8 cellular contexts compared by ENCODE assay signal in genomic region chr16:2752850-2753522, GRCh38. TPM values are rescaled to one million over a fixed set of nuclear protein-coding genes. Genes with fewer than 3 reads are reported as not detected.
A peak's percentile ranks its signal among the peaks of the same experiment; 100 is the strongest.
DNase-seq lines count a peak whose midpoint lies in the region; ATAC-seq and TF ChIP-seq lines count a peak whose summit lies in the region.

No MANE protein-coding gene starts in this region.

- H3K79me2 ChIP-seq in neural progenitor cell (ENCODE audit: low read depth): peaks cover 73% of the 10 kb centered on the region

- H3K9ac ChIP-seq in neural progenitor cell: peak overlapping the region; percentile 90

- H4K20me1 ChIP-seq in neural progenitor cell (ENCODE audit: low read depth): peaks cover 52% of the 10 kb centered on the region

- no peaks in the 10 kb centered on the region for H3K27me3 ChIP-seq in Caco-2 (replicated peaks; ENCODE audit: control insufficient read depth, insufficient read depth, low read length)
- no peaks in the 10 kb centered on the region for H3K27me3 ChIP-seq in neural progenitor cell
- H3K27me3 ChIP-seq in tibial nerve: no peaks in the 10 kb centered on the region

- BruUV-seq in Caco-2 (replicated peaks; lab: Mats Ljungman, UMichigan): no TSS peak

- peak overlapping the region; percentile 97 for H3K27ac ChIP-seq in neural progenitor cell
- H3K27ac ChIP-seq in tibial nerve: peak overlapping the region; percentile 98 to 100 (median 99)

- H3K27me3 Mint-ChIP-seq in Caco-2 (ENCODE audit: insufficient read depth, unreplicated experiment) (no peaks in the 10 kb centered on the region), neural progenitor cell (ENCODE audit: insufficient read depth, low read depth) (peaks cover 14% of the 10 kb centered on the region)
- H3K27me3 Mint-ChIP-seq in activated T-helper 17 cell treated with anti-CD3 and anti-CD28 coated beads, Interleukin-2, amount 50 U/mL, for 72 hours: no peaks in the 10 kb centered on the region

- H3K4me1 Mint-ChIP-seq in Caco-2 (ENCODE audit: low read depth, unreplicated experiment): peaks cover 31% of the 10 kb centered on the region
- peaks cover 44% of the 10 kb centered on the region for H3K4me1 Mint-ChIP-seq in activated T-helper 17 cell treated with anti-CD3 and anti-CD28 coated beads, Interleukin-2, amount 50 U/mL, for 72 hours
- H3K4me1 Mint-ChIP-seq in neural progenitor cell: peaks cover 39% of the 10 kb centered on the region

- peaks cover 3% of the 10 kb centered on the region for H3K36me3 ChIP-seq in Caco-2 (ENCODE audit: control insufficient read depth, insufficient read depth, low read length)
- H3K36me3 ChIP-seq in neural progenitor cell: peaks cover 6% of the 10 kb centered on the region
- peaks cover 0 to 18% (median 0%) of the 10 kb centered on the region in 3 donors for H3K36me3 ChIP-seq in tibial nerve

- H3K27ac Mint-ChIP-seq in Caco-2 (ENCODE audit: unreplicated experiment) (peak overlapping the region; percentile 97), neural progenitor cell (peak overlapping the region; percentile 81)
- peak overlapping the region; percentile 98 for H3K27ac Mint-ChIP-seq in activated T-helper 17 cell treated with anti-CD3 and anti-CD28 coated beads, Interleukin-2, amount 50 U/mL, for 72 hours

- no peak for TF ChIP-seq CTCF in Caco-2 (IDR thresholded peaks at IDR 0.05; ENCODE audit: insufficient read depth in 1 of 2, low read depth in 1 of 2, low read length in 1 of 2, severe bottlenecking in 1 of 2, unreplicated experiment in 1 of 2)
- TF ChIP-seq CTCF in neural progenitor cell (IDR thresholded peaks at IDR 0.05): no peak
- TF ChIP-seq CTCF in tibial nerve (IDR thresholded peaks at IDR 0.05): no peak

- TF ChIP-seq EP300 in tibial nerve (IDR thresholded peaks at IDR 0.05): no peak

- DNase-seq in Caco-2 (peak; percentile 85 to 90), NCI-H82 treated with DMSO at 0.1 percent for 48 hours (lab: John Stamatoyannopoulos, UW; ENCODE audit: unreplicated experiment) (peak; percentile 34), foreskin melanocyte (peak; percentile 62), neural progenitor cell (ENCODE audit: low spot score) (peak; percentile 95), tibial nerve (ENCODE audit: low spot score in 2 of 2) (peak; percentile 63 to 67)

- POLR2A ChIA-PET in Caco-2 (lab: Charles Lee): interaction anchor here (0.6 to 2.4 kb wide), 12 partner anchors 14 to 744 kb away, joined by 3 to 13 read pairs (median 6); partner anchors contain the start of genes ELOB, FLYWCH2 and KCTD5

- H3K9me3 Mint-ChIP-seq in Caco-2 (ENCODE audit: unreplicated experiment): no peaks in the 10 kb centered on the region
- no peaks in the 10 kb centered on the region for H3K9me3 Mint-ChIP-seq in activated T-helper 17 cell treated with anti-CD3 and anti-CD28 coated beads, Interleukin-2, amount 50 U/mL, for 72 hours
- no peaks in the 10 kb centered on the region for H3K9me3 Mint-ChIP-seq in neural progenitor cell

- H3K9me3 ChIP-seq in Caco-2 (no peaks in the 10 kb centered on the region), neural progenitor cell (ENCODE audit: low read depth) (no peaks in the 10 kb centered on the region), tibial nerve (no peaks in the 10 kb centered on the region)

- TF ChIP-seq POLR2A in tibial nerve (IDR thresholded peaks at IDR 0.05): no peak

- H3K4me2 ChIP-seq in neural progenitor cell: peak overlapping the region; percentile 83

- peak overlapping the region; percentile 78 for H3K4me3 Mint-ChIP-seq in Caco-2 (ENCODE audit: unreplicated experiment)
- peak overlapping the region; percentile 95 for H3K4me3 Mint-ChIP-seq in activated T-helper 17 cell treated with anti-CD3 and anti-CD28 coated beads, Interleukin-2, amount 50 U/mL, for 72 hours
- peak overlapping the region; percentile 94 for H3K4me3 Mint-ChIP-seq in neural progenitor cell

- intact Hi-C loops in Caco-2 (cut with micrococcal nuclease; ENCODE audit: unreplicated experiment): loop anchor here (1.0 to 5.0 kb wide), 2 partner anchors 32 to 104 kb away; partner anchors contain the start of gene PRSS22

- peaks cover 71% of the 10 kb centered on the region for H3K36me3 Mint-ChIP-seq in Caco-2 (ENCODE audit: insufficient read depth, unreplicated experiment)
- peaks cover 68% of the 10 kb centered on the region for H3K36me3 Mint-ChIP-seq in activated T-helper 17 cell treated with anti-CD3 and anti-CD28 coated beads, Interleukin-2, amount 50 U/mL, for 72 hours (ENCODE audit: low read depth)
- H3K36me3 Mint-ChIP-seq in neural progenitor cell: peaks cover 37% of the 10 kb centered on the region

- peaks cover 33% of the 10 kb centered on the region for H3F3A ChIP-seq in neural progenitor cell (ENCODE audit: low read depth)

- CTCF ChIA-PET in Caco-2 (lab: Charles Lee): interaction anchor here (0.5 to 1.0 kb wide), 4 partner anchors 9 to 730 kb away, joined by 3 to 9 read pairs (median 6); no protein-coding TSS in a partner anchor

- H2AFZ ChIP-seq in neural progenitor cell (replicated peaks): peak overlapping the region; percentile 92

- WGBS in tibial nerve, 2 donors: 0 to 1% methylated on average over 19 to 28 of the region's 72 CpGs

- ATAC-seq in GM19438 (IDR thresholded peaks at IDR 0.05; ENCODE audit: low read depth, unreplicated experiment): peak; percentile 24
- peak; percentile 33 for ATAC-seq in HG03520 (IDR thresholded peaks at IDR 0.05; ENCODE audit: unreplicated experiment)
- ATAC-seq in activated T-helper 17 cell treated with anti-CD3 and anti-CD28 coated beads, Interleukin-2, amount 50 U/mL, for 72 hours (replicated peaks): peak; percentile 54

- H3K4me1 ChIP-seq in Caco-2 (peaks cover 8% of the 10 kb centered on the region; the same call in 1 of the 2 replicates), neural progenitor cell (peaks cover 23% of the 10 kb centered on the region), tibial nerve (peaks cover 0 to 56% (median 40%) of the 10 kb centered on the region in 4 donors)

- H3K4me3 ChIP-seq in Caco-2 (ENCODE audit: low read depth, low read length) (peak overlapping the region; percentile 75), neural progenitor cell (peak overlapping the region; percentile 71), tibial nerve (peak overlapping the region; percentile 63 to 99 (median 80))

RNA-seq across cellular contexts. Expression of gene SRRM2, which starts 0.5 kb away (rescaled TPM):
- 332 and 382 TPM in 2 replicates for total RNA-seq in Caco-2 (2022)
- total RNA-seq in activated T-helper 17 cell treated with anti-CD3 and anti-CD28 coated beads, Interleukin-2, amount 50 U/mL, for 72 hours: 100 to 1,000 TPM; 553 to 810 TPM
- total RNA-seq in neural progenitor cell (ENCODE audit: low replicate concordance): 82.3 and 119 TPM in 2 replicates
- 1,000 to 10,000 TPM in 1 of 4 donors, 100 to 1,000 TPM in 3; 843 to 1,374 (median 886) TPM for total RNA-seq in tibial nerve

RNA-seq across cellular contexts. Expression of gene ELOB, which starts 24.1 kb away (rescaled TPM):
- 175 and 184 TPM in 2 replicates for total RNA-seq in Caco-2 (2022)
- total RNA-seq in activated T-helper 17 cell treated with anti-CD3 and anti-CD28 coated beads, Interleukin-2, amount 50 U/mL, for 72 hours: 100 to 1,000 TPM; 160 to 280 TPM
- 210 and 402 TPM in 2 replicates for total RNA-seq in neural progenitor cell (ENCODE audit: low replicate concordance)
- 100 to 1,000 TPM; 293 to 759 (median 513) TPM for total RNA-seq in tibial nerve

RNA-seq across cellular contexts. Expression of gene PRSS27, which starts 33.0 kb away (rescaled TPM):
- total RNA-seq in Caco-2 (2022) (0.72 and 1.1 TPM in 2 replicates), neural progenitor cell (ENCODE audit: low replicate concordance) (1.8 and 5.1 TPM in 2 replicates), tibial nerve (1 to 10 TPM; 1.3 to 4.2 (median 2.4) TPM)
- total RNA-seq in activated T-helper 17 cell treated with anti-CD3 and anti-CD28 coated beads, Interleukin-2, amount 50 U/mL, for 72 hours: 1 to 10 TPM; 2.2 to 2.9 TPM

RNA-seq across cellular contexts. Expression of gene PRSS33, which starts 34.4 kb away (rescaled TPM):
- total RNA-seq in Caco-2 (2022) (not detected in 2 replicates), neural progenitor cell (ENCODE audit: low replicate concordance) (0.40 and 0.73 TPM in 2 replicates), tibial nerve (not detected)
- not detected for total RNA-seq in activated T-helper 17 cell treated with anti-CD3 and anti-CD28 coated beads, Interleukin-2, amount 50 U/mL, for 72 hours

RNA-seq across cellular contexts. Expression of gene PRSS41, which starts 45.3 kb away (rescaled TPM):
- total RNA-seq in Caco-2 (2022) (not detected in 2 replicates), neural progenitor cell (ENCODE audit: low replicate concordance) (not detected in 2 replicates), tibial nerve (not detected)
- not detected for total RNA-seq in activated T-helper 17 cell treated with anti-CD3 and anti-CD28 coated beads, Interleukin-2, amount 50 U/mL, for 72 hours

Comparison
In these comparisons a context has a peak if more than half of its experiments do, and no peak if none do; other contexts are left out.
1. Peak in every context shown above with its lines: DNase-seq, ATAC-seq, H3K4me3 ChIP-seq and H3K27ac ChIP-seq.
2. DNase-seq: peak in every context shown above with its lines; median percentile 95 in neural progenitor cell; 88 in Caco-2; 65 in tibial nerve; 62 in foreskin melanocyte; 34 in NCI-H82 treated with DMSO at 0.1 percent for 48 hours.